Comparison of ENCODE assay signal across 8 cellular contexts in genomic region chr13:98761126-98761978, GRCh38. TPM values are rescaled to one million over a fixed set of nuclear protein-coding genes. Genes with fewer than 3 reads are reported as not detected.
DNase-seq lines count a peak whose midpoint lies in the region; ATAC-seq and TF ChIP-seq lines count a peak whose summit lies in the region.

No MANE protein-coding gene starts in this region.

- H3K4me1 ChIP-seq in duodenal mucosa (ENCODE audit: control insufficient read depth in 1 of 2, insufficient read depth in 2 of 2, low read length in 2 of 2) (peaks cover 5 to 21% of the 10 kb centered on the region in 2 donors), stomach (peaks cover 0 to 12% (median 4%) of the 10 kb centered on the region in 4 donors)

- DNase-seq in SIG-M5 treated with dmso at 0.1 percent for 504 hours (lab: John Stamatoyannopoulos, UW; ENCODE audit: unreplicated experiment) (peak; percentile 73), SIG-M5 (lab: John Stamatoyannopoulos, UW) (no peak), HT1080 (ENCODE audit: low read depth) (peak; percentile 46), stomach (peak; percentile 34), NCI-H446 (lab: John Stamatoyannopoulos, UW) (no peak), DMS153 treated with DMSO at 0.1 percent for 48 hours (lab: John Stamatoyannopoulos, UW; ENCODE audit: unreplicated experiment) (no peak)

- no peak for ATAC-seq in GM18520 (IDR thresholded peaks at IDR 0.05; ENCODE audit: unreplicated experiment)

- H3K36me3 ChIP-seq in duodenal mucosa (ENCODE audit: control insufficient read depth in 1 of 2, insufficient read depth in 2 of 2, low read length in 2 of 2) (no peaks in the 10 kb centered on the region), stomach (no peaks in the 10 kb centered on the region)

- intact Hi-C loops in stomach (cut with DNase I; ENCODE audit: low total_unique reads): no loop called here

- H3K27ac ChIP-seq in duodenal mucosa (ENCODE audit: low read depth, low read length) (no peak overlapping the region), stomach (no peak overlapping the region)

- peak overlapping the region in 1 of 2 donors; percentile 15 for H3K9ac ChIP-seq in duodenal mucosa (ENCODE audit: low read depth in 1 of 2, low read length in 2 of 2)

- no peaks in the 10 kb centered on the region for H3K27me3 ChIP-seq in duodenal mucosa (ENCODE audit: control insufficient read depth in 1 of 2, insufficient read depth in 2 of 2, low read length in 2 of 2)
- no peaks in the 10 kb centered on the region for H3K27me3 ChIP-seq in stomach

- no peak for TF ChIP-seq CTCF in stomach (IDR thresholded peaks at IDR 0.05)

- 61 to 68% (median 65%) methylated on average over 15 of the region's 15 CpGs for WGBS in stomach, 5 donors

- peak overlapping the region; percentile 56 to 73 for H3K4me3 ChIP-seq in duodenal mucosa (ENCODE audit: low read depth in 1 of 2, low read length in 2 of 2)
- H3K4me3 ChIP-seq in stomach: peak overlapping the region; percentile 25 to 42 (median 28)

- H3K9me3 ChIP-seq in duodenal mucosa (ENCODE audit: control insufficient read depth in 1 of 2, low read length in 2 of 2) (no peaks in the 10 kb centered on the region), stomach (no peaks in the 10 kb centered on the region)

- TF ChIP-seq POLR2A in stomach (IDR thresholded peaks at IDR 0.05): no peak

- no peak for TF ChIP-seq EP300 in stomach (IDR thresholded peaks at IDR 0.05)

RNA-seq across cellular contexts. Expression of gene SLC15A1, which starts 8.9 kb away (rescaled TPM):
- total RNA-seq in HT1080 (2014; rRNA removed; shearing (Covaris generic)): not detected in 2 replicates
- polyA plus RNA-seq in HT1080 (2015; cell fraction: cytosol; rRNA removed): not detected in 2 replicates
- not detected in 2 replicates for polyA plus RNA-seq in HT1080 (2015; cell fraction: nucleus; rRNA removed)
- 1 to 10 TPM in 1 of 5 donors, not detected in 4; 9.9 TPM for total RNA-seq in stomach
- under 1 TPM in 2 of 3 donors, not detected in 1; 0.15 to 0.19 TPM for polyA plus RNA-seq in stomach

Comparison
In these comparisons a context has a peak if more than half of its experiments do, and no peak if none do; other contexts are left out.
1. DNase-seq: peak in SIG-M5 treated with dmso at 0.1 percent for 504 hours (single experiment), HT1080 (single experiment) and stomach (single experiment); none in SIG-M5 (single experiment), NCI-H446 (0 of 2) and DMS153 treated with DMSO at 0.1 percent for 48 hours (single experiment).